ENCODE assay signal across 8 cellular contexts in genomic region chr11:1852885-1853284, GRCh38. TPM values are rescaled to one million over a fixed set of nuclear protein-coding genes. Genes with fewer than 3 reads are reported as not detected.
DNase-seq lines count a peak whose midpoint lies in the region; ATAC-seq and TF ChIP-seq lines count a peak whose summit lies in the region.

Gene LSP1 (plus strand): TSS chr11:1853084. CDS start chr11:1853145, 61 bp downstream.

- no peaks in the 10 kb centered on the region for H3K27me3 ChIP-seq in trophoblast cell (ENCODE audit: insufficient read depth, low read length)

- no peaks in the 10 kb centered on the region for H3K9me3 Mint-ChIP-seq in effector memory CD8-positive, alpha-beta T cell
- no peaks in the 10 kb centered on the region for H3K9me3 Mint-ChIP-seq in type B pancreatic cell

- H3K14ac ChIP-seq in trophoblast cell (ENCODE audit: low read length): no peak within 1 kb of the TSS

- H3K9me3 ChIP-seq in trophoblast cell (ENCODE audit: insufficient read depth, low read depth, low read length): no peaks in the 10 kb centered on the region

- ATAC-seq in HG03139 (IDR thresholded peaks at IDR 0.05; ENCODE audit: unreplicated experiment): peak; percentile 38
- ATAC-seq in activated CD4-positive, CD25-positive, alpha-beta regulatory T cell treated with anti-CD3 and anti-CD28 coated beads, Interleukin-2, amount 50 U/mL, for 24 hours: peak; percentile 61 to 65
- peak; percentile 74 for ATAC-seq in effector memory CD8-positive, alpha-beta T cell (replicated peaks)
- ATAC-seq in GM18870 (IDR thresholded peaks at IDR 0.05; ENCODE audit: unreplicated experiment): no peak

- no peak within 1 kb of the TSS for H3K4ac ChIP-seq in trophoblast cell (ENCODE audit: low read depth, low read length)

- peak within 1 kb of the TSS; percentile 100 for H3K4me3 Mint-ChIP-seq in effector memory CD8-positive, alpha-beta T cell
- H3K4me3 Mint-ChIP-seq in type B pancreatic cell: no peak within 1 kb of the TSS

- peak; percentile 77 for TF ChIP-seq POLR2A in GM18951 (IDR thresholded peaks at IDR 0.05; ENCODE audit: extremely low read depth, insufficient read depth, insufficient read length)

- no peak within 1 kb of the TSS for H2BK5ac ChIP-seq in trophoblast cell (ENCODE audit: low read depth, low read length, poor library complexity)

- no peaks in the 10 kb centered on the region for H3K27me3 Mint-ChIP-seq in effector memory CD8-positive, alpha-beta T cell
- H3K27me3 Mint-ChIP-seq in type B pancreatic cell: no peaks in the 10 kb centered on the region

- peaks cover 42% of the 10 kb centered on the region for H3K36me3 Mint-ChIP-seq in effector memory CD8-positive, alpha-beta T cell (ENCODE audit: insufficient read depth)
- no peaks in the 10 kb centered on the region for H3K36me3 Mint-ChIP-seq in type B pancreatic cell

- H3K27ac Mint-ChIP-seq in effector memory CD8-positive, alpha-beta T cell: peak within 1 kb of the TSS; percentile 100
- H3K27ac Mint-ChIP-seq in type B pancreatic cell: no peak within 1 kb of the TSS

- H3K4me1 Mint-ChIP-seq in effector memory CD8-positive, alpha-beta T cell (ENCODE audit: low read depth in 2 of 2): peaks cover 52 to 55% of the 10 kb centered on the region in 2 donors
- H3K4me1 Mint-ChIP-seq in type B pancreatic cell (ENCODE audit: unreplicated experiment): no peaks in the 10 kb centered on the region

- H2BK12ac ChIP-seq in trophoblast cell (ENCODE audit: low read length): no peak within 1 kb of the TSS

- H3K79me2 ChIP-seq in trophoblast cell (ENCODE audit: control insufficient read depth, insufficient read depth, low read length, poor library complexity): no peaks in the 10 kb centered on the region

- no peak within 1 kb of the TSS for H3K4me3 ChIP-seq in trophoblast cell (ENCODE audit: low read depth, low read length)

- no peak within 1 kb of the TSS for H2BK120ac ChIP-seq in trophoblast cell (ENCODE audit: insufficient read depth, low read length, poor library complexity)

- peak; percentile 82 to 84 (median 84) for DNase-seq in effector memory CD8-positive, alpha-beta T cell
- DNase-seq in stimulated activated CD4-positive, alpha-beta T cell treated with anti-CD3 and anti-CD28 coated beads, Interleukin-1b, Interleukin-23, amount 100 ng/mL, for 4 hours (ENCODE audit: low read depth in 2 of 2): peak; percentile 58 to 60
- DNase-seq in type B pancreatic cell (ENCODE audit: extremely low spot score, unreplicated experiment) (no peak), trophoblast cell (no peak)

- no peak within 1 kb of the TSS for H2AK5ac ChIP-seq in trophoblast cell (ENCODE audit: low read length)

- no peak for TF ChIP-seq CTCF in type B pancreatic cell (conservative IDR thresholded peaks at IDR 0.05)

- H3K18ac ChIP-seq in trophoblast cell (ENCODE audit: low read length): no peak within 1 kb of the TSS

- H2AFZ ChIP-seq in trophoblast cell (ENCODE audit: insufficient read depth, low read length, poor library complexity): no peak within 1 kb of the TSS

- H4K91ac ChIP-seq in trophoblast cell (ENCODE audit: low read depth, low read length): no peak within 1 kb of the TSS

- no CpG with 5 or more reads among the region's 18 CpGs for WGBS in trophoblast cell (ENCODE audit: extremely low coverage, insufficient coverage, insufficient read length)

- in situ Hi-C loops in GM18951 (cut with MboI; ENCODE audit: low sequenced_read_pairs, unreplicated experiment): no loop called here

- H3K36me3 ChIP-seq in trophoblast cell (ENCODE audit: control insufficient read depth in 1 of 2, insufficient read depth in 2 of 2, low read length in 2 of 2): no peaks in the 10 kb centered on the region

- H3K4me2 ChIP-seq in trophoblast cell (ENCODE audit: low read length): no peak within 1 kb of the TSS

- no peak within 1 kb of the TSS for H3K9ac ChIP-seq in trophoblast cell (ENCODE audit: low read length)

- peaks cover 5% of the 10 kb centered on the region for H3K79me1 ChIP-seq in trophoblast cell (ENCODE audit: low read length)

- H3K23ac ChIP-seq in trophoblast cell (ENCODE audit: low read length): no peak within 1 kb of the TSS

- H4K8ac ChIP-seq in trophoblast cell (ENCODE audit: low read depth, low read length): no peak within 1 kb of the TSS

- peaks cover 7 to 10% of the 10 kb centered on the region in 2 experiments for H3K4me1 ChIP-seq in trophoblast cell (ENCODE audit: control insufficient read depth in 1 of 2, insufficient read depth in 2 of 2, low read length in 2 of 2)

- no peak within 1 kb of the TSS for H4K12ac ChIP-seq in trophoblast cell (ENCODE audit: low read depth, low read length)

- no peak within 1 kb of the TSS for H3K27ac ChIP-seq in trophoblast cell (ENCODE audit: low read depth, low read length)

RNA-seq across cellular contexts. Expression of gene LSP1, which starts in this region (rescaled TPM):
- 0.50 and 0.53 TPM in 2 replicates for total RNA-seq in type B pancreatic cell (ENCODE audit: low replicate concordance)
- polyA plus RNA-seq in trophoblast cell (2013): 0.67 and 0.68 TPM in 2 replicates

Comparison
In these comparisons a context has a peak if more than half of its experiments do, and no peak if none do; other contexts are left out.
1. DNase-seq: peak in effector memory CD8-positive, alpha-beta T cell (3 of 3) and stimulated activated CD4-positive, alpha-beta T cell treated with anti-CD3 and anti-CD28 coated beads, Interleukin-1b, Interleukin-23, amount 100 ng/mL, for 4 hours (2 of 2); none in type B pancreatic cell (single experiment) and trophoblast cell (0 of 2).